Comparison of ENCODE assay signal across 1 cellular context in the genomic region with DNA sequence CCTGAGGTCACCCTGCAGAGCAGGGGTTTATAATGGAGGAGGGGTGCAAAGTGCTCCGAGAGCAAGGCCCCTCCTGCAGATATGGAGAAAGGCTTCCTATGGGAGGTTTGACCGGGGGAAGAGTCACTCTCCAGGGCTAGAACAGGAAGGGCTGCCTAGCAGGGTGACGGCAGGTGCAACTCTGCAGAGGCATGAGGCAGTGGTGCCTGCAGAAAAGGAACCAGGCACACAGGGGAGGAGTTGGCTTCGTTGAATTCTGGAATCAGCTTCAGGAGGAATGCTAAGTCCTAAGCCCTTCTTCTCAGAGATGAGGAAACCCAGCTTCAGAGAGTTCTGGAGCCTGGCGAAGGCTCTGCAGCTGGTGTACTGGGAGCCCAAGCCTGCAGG.
TF ChIP-seq lines count a peak whose summit lies in the region.

No MANE protein-coding gene starts in this region.

TF ChIP-seq in GM23338, 12 proteins besides CTCF, POLR2A, EP300 and RAD21 (continued from another document):
- TF ChIP-seq, protein P1, sequence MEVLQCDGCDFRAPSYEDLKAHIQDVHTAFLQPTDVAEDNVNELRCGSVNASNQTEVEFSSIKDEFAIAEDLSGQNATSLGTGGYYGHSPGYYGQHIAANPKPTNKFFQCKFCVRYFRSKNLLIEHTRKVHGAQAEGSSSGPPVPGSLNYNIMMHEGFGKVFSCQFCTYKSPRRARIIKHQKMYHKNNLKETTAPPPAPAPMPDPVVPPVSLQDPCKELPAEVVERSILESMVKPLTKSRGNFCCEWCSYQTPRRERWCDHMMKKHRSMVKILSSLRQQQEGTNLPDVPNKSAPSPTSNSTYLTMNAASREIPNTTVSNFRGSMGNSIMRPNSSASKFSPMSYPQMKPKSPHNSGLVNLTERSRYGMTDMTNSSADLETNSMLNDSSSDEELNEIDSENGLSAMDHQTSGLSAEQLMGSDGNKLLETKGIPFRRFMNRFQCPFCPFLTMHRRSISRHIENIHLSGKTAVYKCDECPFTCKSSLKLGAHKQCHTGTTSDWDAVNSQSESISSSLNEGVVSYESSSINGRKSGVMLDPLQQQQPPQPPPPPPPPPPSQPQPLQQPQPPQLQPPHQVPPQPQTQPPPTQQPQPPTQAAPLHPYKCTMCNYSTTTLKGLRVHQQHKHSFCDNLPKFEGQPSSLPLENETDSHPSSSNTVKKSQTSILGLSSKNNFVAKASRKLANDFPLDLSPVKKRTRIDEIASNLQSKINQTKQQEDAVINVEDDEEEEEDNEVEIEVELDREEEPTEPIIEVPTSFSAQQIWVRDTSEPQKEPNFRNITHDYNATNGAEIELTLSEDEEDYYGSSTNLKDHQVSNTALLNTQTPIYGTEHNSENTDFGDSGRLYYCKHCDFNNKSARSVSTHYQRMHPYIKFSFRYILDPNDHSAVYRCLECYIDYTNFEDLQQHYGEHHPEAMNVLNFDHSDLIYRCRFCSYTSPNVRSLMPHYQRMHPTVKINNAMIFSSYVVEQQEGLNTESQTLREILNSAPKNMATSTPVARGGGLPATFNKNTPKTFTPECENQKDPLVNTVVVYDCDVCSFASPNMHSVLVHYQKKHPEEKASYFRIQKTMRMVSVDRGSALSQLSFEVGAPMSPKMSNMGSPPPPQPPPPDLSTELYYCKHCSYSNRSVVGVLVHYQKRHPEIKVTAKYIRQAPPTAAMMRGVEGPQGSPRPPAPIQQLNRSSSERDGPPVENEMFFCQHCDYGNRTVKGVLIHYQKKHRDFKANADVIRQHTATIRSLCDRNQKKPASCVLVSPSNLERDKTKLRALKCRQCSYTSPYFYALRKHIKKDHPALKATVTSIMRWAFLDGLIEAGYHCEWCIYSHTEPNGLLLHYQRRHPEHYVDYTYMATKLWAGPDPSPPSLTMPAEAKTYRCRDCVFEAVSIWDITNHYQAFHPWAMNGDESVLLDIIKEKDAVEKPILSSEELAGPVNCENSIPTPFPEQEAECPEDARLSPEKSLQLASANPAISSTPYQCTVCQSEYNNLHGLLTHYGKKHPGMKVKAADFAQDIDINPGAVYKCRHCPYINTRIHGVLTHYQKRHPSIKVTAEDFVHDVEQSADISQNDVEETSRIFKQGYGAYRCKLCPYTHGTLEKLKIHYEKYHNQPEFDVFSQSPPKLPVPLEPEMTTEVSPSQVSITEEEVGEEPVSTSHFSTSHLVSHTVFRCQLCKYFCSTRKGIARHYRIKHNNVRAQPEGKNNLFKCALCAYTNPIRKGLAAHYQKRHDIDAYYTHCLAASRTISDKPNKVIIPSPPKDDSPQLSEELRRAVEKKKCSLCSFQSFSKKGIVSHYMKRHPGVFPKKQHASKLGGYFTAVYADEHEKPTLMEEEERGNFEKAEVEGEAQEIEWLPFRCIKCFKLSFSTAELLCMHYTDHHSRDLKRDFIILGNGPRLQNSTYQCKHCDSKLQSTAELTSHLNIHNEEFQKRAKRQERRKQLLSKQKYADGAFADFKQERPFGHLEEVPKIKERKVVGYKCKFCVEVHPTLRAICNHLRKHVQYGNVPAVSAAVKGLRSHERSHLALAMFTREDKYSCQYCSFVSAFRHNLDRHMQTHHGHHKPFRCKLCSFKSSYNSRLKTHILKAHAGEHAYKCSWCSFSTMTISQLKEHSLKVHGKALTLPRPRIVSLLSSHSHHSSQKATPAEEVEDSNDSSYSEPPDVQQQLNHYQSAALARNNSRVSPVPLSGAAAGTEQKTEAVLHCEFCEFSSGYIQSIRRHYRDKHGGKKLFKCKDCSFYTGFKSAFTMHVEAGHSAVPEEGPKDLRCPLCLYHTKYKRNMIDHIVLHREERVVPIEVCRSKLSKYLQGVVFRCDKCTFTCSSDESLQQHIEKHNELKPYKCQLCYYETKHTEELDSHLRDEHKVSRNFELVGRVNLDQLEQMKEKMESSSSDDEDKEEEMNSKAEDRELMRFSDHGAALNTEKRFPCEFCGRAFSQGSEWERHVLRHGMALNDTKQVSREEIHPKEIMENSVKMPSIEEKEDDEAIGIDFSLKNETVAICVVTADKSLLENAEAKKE (CRISPR knock-in tag; IDR thresholded peaks at IDR 0.05): no peak
- TF ChIP-seq, protein P2, sequence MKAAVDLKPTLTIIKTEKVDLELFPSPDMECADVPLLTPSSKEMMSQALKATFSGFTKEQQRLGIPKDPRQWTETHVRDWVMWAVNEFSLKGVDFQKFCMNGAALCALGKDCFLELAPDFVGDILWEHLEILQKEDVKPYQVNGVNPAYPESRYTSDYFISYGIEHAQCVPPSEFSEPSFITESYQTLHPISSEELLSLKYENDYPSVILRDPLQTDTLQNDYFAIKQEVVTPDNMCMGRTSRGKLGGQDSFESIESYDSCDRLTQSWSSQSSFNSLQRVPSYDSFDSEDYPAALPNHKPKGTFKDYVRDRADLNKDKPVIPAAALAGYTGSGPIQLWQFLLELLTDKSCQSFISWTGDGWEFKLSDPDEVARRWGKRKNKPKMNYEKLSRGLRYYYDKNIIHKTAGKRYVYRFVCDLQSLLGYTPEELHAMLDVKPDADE (IDR thresholded peaks at IDR 0.05): no peak
